Comparison of ENCODE assay signal across 1 cellular context in genomic region chr11:20601221-20601914, GRCh38.
TF ChIP-seq lines count a peak whose summit lies in the region.

No MANE protein-coding gene starts in this region.

TF ChIP-seq in endothelial cell of umbilical vein, 7 proteins besides CTCF, POLR2A, EP300 and RAD21:
- TF ChIP-seq JUN (IDR thresholded peaks at IDR 0.05; ENCODE audit: borderline replicate concordance, insufficient read depth, insufficient read length, low read depth) (no peak), FOS (IDR thresholded peaks at IDR 0.05; ENCODE audit: borderline replicate concordance, insufficient read depth, low read length) (no peak), EZH2 (IDR thresholded peaks at IDR 0.05; ENCODE audit: borderline replicate concordance, low read depth, low read length, severe bottlenecking) (peak; percentile 68), MYC (IDR thresholded peaks at IDR 0.05; ENCODE audit: low read depth, low read length) (no peak)
